Comparison of ENCODE assay signal across 34 cellular contexts in genomic region chr6:66340736-66341135, GRCh38.
"Had no signal": no experiment of that assay in that cellular context is flagged by ENCODE, and none has a peak within 500 bp of the region (broad histone marks: within the 10 kb centered on the region; RNA-seq: fewer than 3 reads in every experiment).

No MANE protein-coding gene starts in this region.

- DNase-seq: activated effector memory CD4-positive, alpha-beta T cell treated with anti-CD3 and anti-CD28 coated beads, Interleukin-2, amount 50 U/mL, for 16 hours; activated effector memory CD4-positive, alpha-beta T cell treated with Interleukin-2 at 50 U/mL for 16 hours; activated gamma-delta T cell; activated gamma-delta T cell treated with Interleukin-2 at 50 U/mL for 16 hours; activated naive CD4-positive, alpha-beta T cell; activated naive CD4-positive, alpha-beta T cell treated with anti-CD3 and anti-CD28 coated beads for 36 hours; activated naive CD4-positive, alpha-beta T cell treated with anti-CD3 and anti-CD28 coated beads, Interleukin-2, amount 10 ng/mL, durations not matched to agents 7 days and 5 days; activated naive CD4-positive, alpha-beta T cell treated with anti-CD3 and anti-CD28 coated beads, Interleukin-2, amount 50 U/mL, for 16 hours; activated naive CD4-positive, alpha-beta T cell treated with Interleukin-2 at 50 U/mL for 16 hours; activated naive CD8-positive, alpha-beta T cell treated with anti-CD3 and anti-CD28 coated beads for 36 hours; activated naive CD8-positive, alpha-beta T cell treated with anti-CD3 and anti-CD28 coated beads, Interleukin-2, amount 10 ng/mL, durations not matched to agents 7 days and 5 days; activated naive CD8-positive, alpha-beta T cell treated with anti-CD3 and anti-CD28 coated beads, Interleukin-2, amount 50 U/mL, for 24 hours; activated T-cell treated with anti-CD3 and anti-CD28 coated beads, Interleukin-2, amount 50 U/mL, for 1 hour; activated T-cell treated with anti-CD3 and anti-CD28 coated beads, Interleukin-2, amount 50 U/mL, for 24 hours; activated T-cell treated with anti-CD3 and anti-CD28 coated beads, Interleukin-2, amount 50 U/mL, for 4 hours; activated T-cell treated with anti-CD3 and anti-CD28 coated beads, Interleukin-2, amount 50 U/mL, for 48 hours; activated T-cell treated with anti-CD3 and anti-CD28 coated beads, Interleukin-2, amount 50 U/mL, for 72 hours; adrenal gland; amniotic stem cell; amygdala; anterior cingulate cortex; aorta; body of pancreas; brain microvascular endothelial cell; caudate nucleus; central memory CD4-positive, alpha-beta T cell; cerebellar nuclear complex had no signal

- H3K27me3 ChIP-seq: adrenal gland, ascending aorta, body of pancreas, brain microvascular endothelial cell, breast epithelium, cardiac muscle cell had no signal

- FAIRE-seq: astrocyte, bronchial epithelial cell had no signal

- H3K36me3 ChIP-seq: adrenal gland, ascending aorta, brain microvascular endothelial cell, breast epithelium, cardiac muscle cell had no signal

- H3K4me3 ChIP-seq: adrenal gland, ascending aorta, body of pancreas, breast epithelium, cardiac muscle cell had no signal

- ATAC-seq: activated naive CD4-positive, alpha-beta T cell treated with anti-CD3 and anti-CD28 coated beads, Interleukin-2, amount 50 U/mL, for 72 hours; activated naive CD8-positive, alpha-beta T cell treated with anti-CD3 and anti-CD28 coated beads, Interleukin-2, amount 50 U/mL, for 24 hours; activated T-cell treated with anti-CD3 and anti-CD28 coated beads, Interleukin-2, amount 50 U/mL, for 4 hours; activated T-cell treated with anti-CD3 and anti-CD28 coated beads, Interleukin-2, amount 50 U/mL, for 72 hours; activated T-helper 17 cell treated with anti-CD3 and anti-CD28 coated beads, Interleukin-2, amount 50 U/mL, for 72 hours; body of pancreas had no signal

- H3K9me3 ChIP-seq: ascending aorta, body of pancreas, breast epithelium had no signal

- H3K4me1 ChIP-seq: adrenal gland, ascending aorta, body of pancreas, breast epithelium had no signal

- H3K27ac ChIP-seq: adrenal gland, ascending aorta, body of pancreas, brain microvascular endothelial cell, breast epithelium, cardiac muscle cell had no signal
